Comparison of ENCODE assay signal across 27 cellular contexts in the genomic region with DNA sequence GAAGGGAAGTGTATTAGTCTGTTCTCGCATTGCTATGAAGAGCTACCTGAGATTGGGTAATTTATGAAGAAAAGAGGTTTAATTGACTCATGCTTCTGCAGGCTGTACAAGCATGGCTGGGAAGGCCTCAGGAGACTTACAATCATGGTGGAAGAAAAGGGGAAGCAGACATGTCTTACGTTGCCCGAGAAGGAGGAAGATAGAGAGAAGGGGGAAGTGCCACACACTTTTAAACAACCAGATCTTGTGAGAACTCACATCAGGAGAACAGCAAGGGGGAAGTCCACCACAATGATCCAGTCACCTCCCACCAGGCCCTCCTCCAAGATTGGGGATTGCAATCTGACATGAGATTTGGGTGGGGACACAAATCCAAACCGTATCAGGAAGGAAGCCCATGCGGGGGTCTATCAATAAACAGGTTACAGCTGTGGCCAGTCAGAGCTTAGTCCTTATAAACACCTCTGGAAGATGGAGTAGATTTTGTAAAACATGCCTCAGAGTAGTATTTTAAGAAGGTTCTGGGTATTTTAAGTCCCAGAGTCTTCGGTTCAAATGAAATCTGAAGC.
DNase-seq lines count a peak whose midpoint lies in the region; ATAC-seq lines count a peak whose summit lies in the region.
"Had no signal": no experiment of that assay in that cellular context is flagged by ENCODE, and none has a peak within 500 bp of the region (broad histone marks: within the 10 kb centered on the region; RNA-seq: fewer than 3 reads in every experiment).

No MANE protein-coding gene starts in this region.

- H3K4me3 Mint-ChIP-seq in dendritic cell treated with granulocyte-macrophage colony-stimulating factor and Interleukin-4, amounts not matched to agents 40 ng/mL and 50 ng/mL, for 4 days = no peak overlapping the region
- H3K4me3 Mint-ChIP-seq in stimulated activated naive B cell treated with anti-CD40 and anti-IgM and Interleukin-4, amounts not matched to agents 10 μg/mL and 1 μg/mL and 100 μg/mL, for 72 hours = no peak overlapping the region
- H3K4me3 Mint-ChIP-seq: central memory CD8-positive, alpha-beta T cell; HFFc6 had no signal

- no peaks in the 10 kb centered on the region for H3K27me3 Mint-ChIP-seq in dendritic cell treated with granulocyte-macrophage colony-stimulating factor and Interleukin-4, amounts not matched to agents 40 ng/mL and 50 ng/mL, for 4 days
- H3K27me3 Mint-ChIP-seq in stimulated activated naive B cell treated with anti-CD40 and anti-IgM and Interleukin-4, amounts not matched to agents 10 μg/mL and 1 μg/mL and 100 μg/mL, for 72 hours = no peaks in the 10 kb centered on the region
- H3K27me3 Mint-ChIP-seq: central memory CD8-positive, alpha-beta T cell had no signal

- peaks cover 27% of the 10 kb centered on the region for H3K9me3 Mint-ChIP-seq in dendritic cell treated with granulocyte-macrophage colony-stimulating factor and Interleukin-4, amounts not matched to agents 40 ng/mL and 50 ng/mL, for 4 days
- peaks cover 10 to 17% of the 10 kb centered on the region in 2 donors for H3K9me3 Mint-ChIP-seq in stimulated activated naive B cell treated with anti-CD40 and anti-IgM and Interleukin-4, amounts not matched to agents 10 μg/mL and 1 μg/mL and 100 μg/mL, for 72 hours
- H3K9me3 Mint-ChIP-seq: activated naive CD4-positive, alpha-beta T cell treated with anti-CD3 and anti-CD28 coated beads, Interleukin-2, amount 50 U/mL, for 72 hours; central memory CD8-positive, alpha-beta T cell; HFFc6 had no signal

- H3K4me1 Mint-ChIP-seq in dendritic cell treated with granulocyte-macrophage colony-stimulating factor and Interleukin-4, amounts not matched to agents 40 ng/mL and 50 ng/mL, for 4 days (ENCODE audit: low read depth) = peaks cover 12% of the 10 kb centered on the region
- peaks cover 6 to 11% of the 10 kb centered on the region in 2 donors for H3K4me1 Mint-ChIP-seq in stimulated activated naive B cell treated with anti-CD40 and anti-IgM and Interleukin-4, amounts not matched to agents 10 μg/mL and 1 μg/mL and 100 μg/mL, for 72 hours

- intact Hi-C loops in dendritic cell treated with granulocyte-macrophage colony-stimulating factor and Interleukin-4, amounts not matched to agents 40 ng/mL and 50 ng/mL, for 4 days (cut with micrococcal nuclease) = no loop called here

- H3K36me3 Mint-ChIP-seq in dendritic cell treated with granulocyte-macrophage colony-stimulating factor and Interleukin-4, amounts not matched to agents 40 ng/mL and 50 ng/mL, for 4 days (ENCODE audit: low read depth) = peaks cover 88% of the 10 kb centered on the region
- peaks cover 26 to 57% of the 10 kb centered on the region in 2 donors for H3K36me3 Mint-ChIP-seq in stimulated activated naive B cell treated with anti-CD40 and anti-IgM and Interleukin-4, amounts not matched to agents 10 μg/mL and 1 μg/mL and 100 μg/mL, for 72 hours
- H3K36me3 Mint-ChIP-seq: activated naive CD4-positive, alpha-beta T cell treated with anti-CD3 and anti-CD28 coated beads, Interleukin-2, amount 50 U/mL, for 72 hours had no signal

- DNase-seq in Kasumi-1 (lab: John Stamatoyannopoulos, UW) = peak; percentile 93 to 94
- DNase-seq in OCI-M1 (lab: John Stamatoyannopoulos, UW) = peak; percentile 69
- no peak for DNase-seq in stimulated activated naive B cell treated with anti-CD40 and anti-IgM and Interleukin-4, amounts not matched to agents 10 μg/mL and 1 μg/mL and 100 μg/mL, for 72 hours
- DNase-seq in superior temporal gyrus (ENCODE audit: extremely low spot score) = no peak
- no peak for DNase-seq in UCSD-AML1 (lab: John Stamatoyannopoulos, UW; ENCODE audit: unreplicated experiment)
- DNase-seq in germinal center (ENCODE audit: low spot score) = no peak
- DNase-seq: activated CD4-positive, alpha-beta T cell treated with anti-CD3 and anti-CD28 coated beads for 48 hours; COR-L47; erythroblast; foreskin melanocyte; HFFc6; hypothalamus; IMR-90; islet precursor cell; MM.1S; NCI-H1694 treated with DMSO at 0.1 percent for 48 hours; NCI-H2227 treated with DMSO at 0.1 percent for 48 hours; NCI-H748 treated with DMSO at 0.1 percent for 48 hours; pancreas; Peyer's patch; right lobe of liver; stimulated activated naive CD4-positive, alpha-beta T cell treated with Interleukin-2 at 50 U/mL for 16 hours; T1000; transverse colon had no signal

- peak; percentile 55 to 59 for ATAC-seq in stimulated activated naive B cell treated with anti-CD40 and anti-IgM and Interleukin-4, amounts not matched to agents 10 μg/mL and 1 μg/mL and 100 μg/mL, for 72 hours (replicated peaks)
- ATAC-seq: activated naive CD4-positive, alpha-beta T cell treated with anti-CD3 and anti-CD28 coated beads, Interleukin-2, amount 50 U/mL, for 72 hours; pancreas had no signal

- peak overlapping the region; percentile 71 for H3K27ac Mint-ChIP-seq in dendritic cell treated with granulocyte-macrophage colony-stimulating factor and Interleukin-4, amounts not matched to agents 40 ng/mL and 50 ng/mL, for 4 days
- H3K27ac Mint-ChIP-seq in stimulated activated naive B cell treated with anti-CD40 and anti-IgM and Interleukin-4, amounts not matched to agents 10 μg/mL and 1 μg/mL and 100 μg/mL, for 72 hours = peak overlapping the region; percentile 43
- H3K27ac Mint-ChIP-seq: HFFc6 had no signal

Comparison
In these comparisons a context has a peak if more than half of its experiments do, and no peak if none do; other contexts are left out.
1. DNase-seq: peak in Kasumi-1 (2 of 2) and OCI-M1 (single experiment); none in stimulated activated naive B cell treated with anti-CD40 and anti-IgM and Interleukin-4, amounts not matched to agents 10 μg/mL and 1 μg/mL and 100 μg/mL, for 72 hours (single experiment), superior temporal gyrus (single experiment), UCSD-AML1 (single experiment) and germinal center (single experiment).